In genomic region chr20:63953764-63954429, GRCh38 we compare ENCODE assay signal across 1 cellular context.
TF ChIP-seq lines count a peak whose summit lies in the region.

No MANE protein-coding gene starts in this region.

TF ChIP-seq in neural cell, 6 proteins besides CTCF, POLR2A, EP300 and RAD21 (continued from another document):
- TF ChIP-seq EZH2 (IDR thresholded peaks at IDR 0.05; ENCODE audit: borderline replicate concordance, insufficient read depth, low read length, poor library complexity, severe bottlenecking) (no peak), MXI1 (conservative IDR thresholded peaks at IDR 0.05; ENCODE audit: poor library complexity, severe bottlenecking) (no peak), POLR2AphosphoS5 (IDR thresholded peaks at IDR 0.05) (no peak), SMC3 (conservative IDR thresholded peaks at IDR 0.05; ENCODE audit: poor library complexity) (no peak), TAF1 (IDR thresholded peaks at IDR 0.05; ENCODE audit: low read depth) (no peak)
